24 cellular contexts compared by ENCODE assay signal in the genomic region with DNA sequence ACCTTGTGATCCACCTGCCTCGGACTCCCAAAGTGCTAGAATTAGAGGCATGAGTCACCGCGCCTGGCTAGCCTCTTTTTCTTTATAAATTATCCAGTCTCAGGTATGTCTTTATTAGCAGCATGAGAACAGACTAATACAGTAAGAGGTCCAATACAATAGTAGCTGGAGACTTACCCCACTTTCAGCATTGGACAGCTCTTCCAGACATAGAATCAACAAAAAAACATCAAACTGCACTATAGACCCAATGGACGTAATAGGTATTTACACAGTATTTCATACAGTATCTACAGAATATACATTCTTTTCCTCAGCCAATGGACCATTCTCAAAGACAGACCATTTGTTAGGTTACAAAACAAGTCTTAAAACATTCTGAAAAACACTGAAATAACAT. TPM values are rescaled to one million over a fixed set of nuclear protein-coding genes. Genes with fewer than 3 reads are reported as not detected.
A peak's percentile ranks its signal among the peaks of the same experiment; 100 is the strongest.
DNase-seq lines count a peak whose midpoint lies in the region; ATAC-seq, FAIRE-seq and TF ChIP-seq lines count a peak whose summit lies in the region.
"Had no signal": no experiment of that assay in that cellular context is flagged by ENCODE, and none has a peak within 500 bp of the region (broad histone marks: within the 10 kb centered on the region; RNA-seq: fewer than 3 reads in every experiment).

No MANE protein-coding gene starts in this region.

- TF ChIP-seq RAD21 in SK-N-SH (IDR thresholded peaks at IDR 0.05; ENCODE audit: low read length): no peak
- no peak for TF ChIP-seq RAD21 in A549 (conservative IDR thresholded peaks at IDR 0.05 in 1 of 2, IDR thresholded peaks at IDR 0.05 in 1 of 2)
- no peak for TF ChIP-seq RAD21 in Ishikawa (IDR thresholded peaks at IDR 0.05; ENCODE audit: low read depth)

- no peaks in the 10 kb centered on the region for H3K27me3 ChIP-seq in SK-N-SH (ENCODE audit: insufficient read depth)
- H3K27me3 ChIP-seq: BE2C, BLaER1 had no signal

- no peak overlapping the region for H3K27ac ChIP-seq in SK-N-SH (ENCODE audit: low read depth in 2 of 2, low read length in 1 of 2)
- H3K27ac ChIP-seq in A549: no peak overlapping the region
- H3K27ac ChIP-seq: 22Rv1, BLaER1 had no signal

- no peaks in the 10 kb centered on the region; a peak in 1 of 4 replicates for H3K4me1 ChIP-seq in SK-N-SH (ENCODE audit: control insufficient read depth in 1 of 2, insufficient read depth in 2 of 2, low read depth in 1 of 2, low read length in 1 of 2)
- no peaks in the 10 kb centered on the region for H3K4me1 ChIP-seq in A549
- H3K4me1 ChIP-seq: BE2C, BLaER1 had no signal

- DNase-seq in SK-N-SH: no peak
- DNase-seq in A549 (ENCODE audit: low read depth in 1 of 2, low spot score in 1 of 2): no peak
- DNase-seq in dedifferentiated amniotic fluid mesenchymal stem cell (ENCODE audit: extremely low spot score): no peak
- DNase-seq: ACHN; C1 segment of cervical spinal cord; CD4-positive, alpha-beta memory T cell; CD4-positive, CD25-positive, alpha-beta regulatory T cell; CD8-positive, alpha-beta memory T cell; COR-L47; DMS 273 treated with DMSO at 0.1 percent for 48 hours; DMS153; DMS53; DMS79; DND-41; EL; GDM1 had no signal

- H3F3A ChIP-seq in SK-N-SH (replicated peaks; ENCODE audit: insufficient read depth): no peaks in the 10 kb centered on the region

- no peaks in the 10 kb centered on the region for H3K36me3 ChIP-seq in SK-N-SH (replicated peaks in 1 of 2; ENCODE audit: control insufficient read depth in 1 of 2, insufficient read depth in 2 of 2, low read length in 1 of 2)
- H3K36me3 ChIP-seq: BE2C, BLaER1 had no signal

- H3K4me2 ChIP-seq in SK-N-SH (no peak overlapping the region), A549 (no peak overlapping the region)
- H3K4me2 ChIP-seq: BLaER1 had no signal

- no peak overlapping the region for H3K9ac ChIP-seq in SK-N-SH
- H3K9ac ChIP-seq: BLaER1 had no signal

- no peaks in the 10 kb centered on the region for H3K79me2 ChIP-seq in SK-N-SH (ENCODE audit: insufficient read depth)

- H2AFZ ChIP-seq in SK-N-SH (ENCODE audit: low read depth): no peak overlapping the region

- WGBS in SK-N-SH (ENCODE audit: low lambda C conversion rate): 95% methylated on average over 4 of the region's 4 CpGs
- 91% methylated on average over 4 of the region's 4 CpGs for WGBS in A549 (ENCODE audit: missing lambda C conversion rate)

- no peak for TF ChIP-seq POLR2A in A549 (IDR thresholded peaks at IDR 0.05; ENCODE audit: low read length)

- CTCF ChIA-PET in SK-N-SH (lab: Yijun Ruan, JAX): interaction anchor here (1.0 to 1.4 kb wide), 3 partner anchors 24 to 197 kb away, joined by 3 to 7 read pairs (median 3); no protein-coding TSS in a partner anchor
- CTCF ChIA-PET in A549 (lab: Yijun Ruan, JAX): interaction anchor here (0.6 to 2.3 kb wide), 3 partner anchors 24 to 201 kb away, joined by 3 to 7 read pairs (median 4); no protein-coding TSS in a partner anchor

- H3K4me3 ChIP-seq in SK-N-SH (ENCODE audit: low read depth in 2 of 2, low read length in 1 of 2) (no peak overlapping the region), A549 (no peak overlapping the region)
- H3K4me3 ChIP-seq: BLaER1, GM12878 had no signal

- no peak for TF ChIP-seq EP300 in SK-N-SH (IDR thresholded peaks at IDR 0.05; ENCODE audit: borderline replicate concordance in 1 of 2, low read depth in 1 of 2, low read length in 1 of 2)
- TF ChIP-seq EP300 in A549 (IDR thresholded peaks at IDR 0.05): no peak
- no peak for TF ChIP-seq EP300 in Ishikawa (IDR thresholded peaks at IDR 0.05; ENCODE audit: borderline replicate concordance)

- no peak for FAIRE-seq in A549 (lab: Jason Lieb, UNC)
- FAIRE-seq: GM12878, GM12892, GM18507 had no signal

- TF ChIP-seq CTCF in SK-N-SH (IDR thresholded peaks at IDR 0.05) (no peak), A549 (IDR thresholded peaks at IDR 0.05) (no peak)

- H3K9me3 ChIP-seq in SK-N-SH: no peaks in the 10 kb centered on the region
- no peaks in the 10 kb centered on the region for H3K9me3 ChIP-seq in A549
- H3K9me3 ChIP-seq: BE2C, BLaER1 had no signal

- H3K9me2 ChIP-seq in SK-N-SH: no peaks in the 10 kb centered on the region

- ATAC-seq in SK-N-SH treated with all-trans-retinoic acid at 6 μM for 48 hours (no peak), A549 (no peak)
- ATAC-seq: GM12878 had no signal

- POLR2A ChIA-PET in SK-N-SH (lab: Yijun Ruan, JAX) (no interaction called here), A549 (lab: Yijun Ruan, JAX) (interaction anchor here (0.7 kb wide), 1 partner anchor 193 kb away, joined by 3 read pairs; no protein-coding TSS in a partner anchor)

- no peaks in the 10 kb centered on the region for H4K20me1 ChIP-seq in SK-N-SH (ENCODE audit: insufficient read depth)
- H4K20me1 ChIP-seq: BLaER1 had no signal

TF ChIP-seq in SK-N-SH, 30 proteins besides CTCF, POLR2A, EP300 and RAD21 (continues in another document):
- no peak for TF ChIP-seq YY1 (IDR thresholded peaks at IDR 0.05; ENCODE audit: low read depth)
- TF ChIP-seq, protein P1, sequence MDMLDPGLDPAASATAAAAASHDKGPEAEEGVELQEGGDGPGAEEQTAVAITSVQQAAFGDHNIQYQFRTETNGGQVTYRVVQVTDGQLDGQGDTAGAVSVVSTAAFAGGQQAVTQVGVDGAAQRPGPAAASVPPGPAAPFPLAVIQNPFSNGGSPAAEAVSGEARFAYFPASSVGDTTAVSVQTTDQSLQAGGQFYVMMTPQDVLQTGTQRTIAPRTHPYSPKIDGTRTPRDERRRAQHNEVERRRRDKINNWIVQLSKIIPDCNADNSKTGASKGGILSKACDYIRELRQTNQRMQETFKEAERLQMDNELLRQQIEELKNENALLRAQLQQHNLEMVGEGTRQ (IDR thresholded peaks at IDR 0.05; ENCODE audit: borderline replicate concordance, low read depth, low read length): no peak
- TF ChIP-seq JUND (IDR thresholded peaks at IDR 0.05): no peak
- no peak for TF ChIP-seq SMC3 (IDR thresholded peaks at IDR 0.05; ENCODE audit: low read depth, low read length)

TF ChIP-seq in SK-N-SH treated with all-trans-retinoic acid at 6 μM for 48 hours, 23 proteins besides CTCF, POLR2A, EP300 and RAD21:
- TF ChIP-seq CSDC2 (CRISPR knock-in tag; IDR thresholded peaks at IDR 0.05): no peak
- no peak for TF ChIP-seq TOX (CRISPR knock-in tag; IDR thresholded peaks at IDR 0.05; ENCODE audit: borderline replicate concordance)

TF ChIP-seq in A549, 52 proteins besides CTCF, POLR2A, EP300 and RAD21 (continues in another document):
- no peak for TF ChIP-seq ZC3H11A (IDR thresholded peaks at IDR 0.05)
- no peak for TF ChIP-seq KDM1A (IDR thresholded peaks at IDR 0.05; ENCODE audit: low read depth)

TF ChIP-seq in Ishikawa, 13 proteins besides CTCF, POLR2A, EP300 and RAD21:
- TF ChIP-seq REST (IDR thresholded peaks at IDR 0.05; ENCODE audit: low read depth) (peak; percentile 65), USF1 (IDR thresholded peaks at IDR 0.05) (no peak)

RNA-seq across cellular contexts. Expression of gene RCL1, which starts 6.1 kb away (rescaled TPM):
- polyA plus RNA-seq in SK-N-SH (2012; rRNA removed) (18.4 and 18.6 TPM in 2 replicates), A549 (2011; rRNA removed) (25.5 and 26.7 TPM in 2 replicates), A549 (2017; fragmentation: RNase III; extraction: RNeasy Plus Mini Kit Qiagen cat#74134 plus additional on column Dnase treatment) (27.5 to 30.0 TPM (median 29.4 TPM) in 3 replicates)
- 16.3 and 17.0 TPM in 2 replicates for polyA plus RNA-seq in SK-N-SH (2012; cell fraction: cytosol; rRNA removed)
- polyA plus RNA-seq in SK-N-SH (2012; cell fraction: nucleus; rRNA removed): 18.0 and 22.4 TPM in 2 replicates
- 30.0 and 33.4 TPM in 2 replicates for polyA plus RNA-seq in A549 (2012; cell fraction: cytosol; rRNA removed)
- polyA plus RNA-seq in A549 (2012; cell fraction: nucleus; rRNA removed): 29.3 and 43.1 TPM in 2 replicates
- polyA minus RNA-seq in A549 (2011; rRNA and poly(A)+ RNA removed): 43.1 and 43.3 TPM in 2 replicates

RNA-seq across cellular contexts. Expression of gene AK3, which starts 45.6 kb away (rescaled TPM):
- 20.6 and 30.8 TPM in 2 replicates for polyA plus RNA-seq in SK-N-SH (2012; rRNA removed)
- 33.5 and 41.1 TPM in 2 replicates for polyA plus RNA-seq in SK-N-SH (2012; cell fraction: cytosol; rRNA removed)
- 13.6 and 32.3 TPM in 2 replicates for polyA plus RNA-seq in SK-N-SH (2012; cell fraction: nucleus; rRNA removed)
- 70.4 and 83.0 TPM in 2 replicates for polyA plus RNA-seq in A549 (2011; rRNA removed)
- 14.9 and 21.0 TPM in 2 replicates for polyA plus RNA-seq in A549 (2012; cell fraction: cytosol; rRNA removed)
- 6.3 and 8.9 TPM in 2 replicates for polyA plus RNA-seq in A549 (2012; cell fraction: nucleus; rRNA removed)
- polyA plus RNA-seq in A549 (2017; fragmentation: RNase III; extraction: RNeasy Plus Mini Kit Qiagen cat#74134 plus additional on column Dnase treatment): 42.6 to 51.0 TPM (median 49.0 TPM) in 3 replicates
- 22.6 and 31.3 TPM in 2 replicates for polyA minus RNA-seq in A549 (2011; rRNA and poly(A)+ RNA removed)

Comparison
In these comparisons a context has a peak if more than half of its experiments do, and no peak if none do; other contexts are left out.
1. Of the 12 proteins assayed by ChIP-seq in both A549 and SK-N-SH: peak only in A549: none; only in SK-N-SH: none; in both: REST; in neither: 11.